22 cellular contexts compared by ENCODE assay signal in genomic region chr16:50059111-50059510, GRCh38.
"Had no signal": no experiment of that assay in that cellular context is flagged by ENCODE, and none has a peak within 500 bp of the region (broad histone marks: within the 10 kb centered on the region; RNA-seq: fewer than 3 reads in every experiment).

No MANE protein-coding gene starts in this region.

- H3K27me3 Mint-ChIP-seq: naive thymus-derived CD8-positive, alpha-beta T cell; progenitor cell of endocrine pancreas had no signal

- H3K4me1 ChIP-seq: lower lobe of right lung, parathyroid adenoma, tibial nerve, upper lobe of left lung had no signal

- H3K9ac ChIP-seq: parathyroid adenoma had no signal

- H3K4me3 ChIP-seq: dorsolateral prefrontal cortex, lower lobe of right lung, smooth muscle cell, thoracic aorta, tibial nerve, upper lobe of left lung had no signal

- H3K4me3 Mint-ChIP-seq: naive thymus-derived CD8-positive, alpha-beta T cell had no signal

- FAIRE-seq: colon, frontal cortex, keratinocyte, urothelium cell line had no signal

- ATAC-seq: left ventricle myocardium superior; lower lobe of right lung; naive thymus-derived CD8-positive, alpha-beta T cell; sciatic nerve had no signal

- H3K4me2 ChIP-seq: smooth muscle cell had no signal

- H3K27me3 ChIP-seq: dorsolateral prefrontal cortex, neutrophil, tibial nerve, upper lobe of left lung had no signal

- H2AFZ ChIP-seq: parathyroid adenoma had no signal

- DNase-seq: dorsolateral prefrontal cortex; effector CD4-positive, alpha-beta T cell; left ventricle myocardium superior; lower lobe of right lung; naive thymus-derived CD8-positive, alpha-beta T cell; stimulated activated CD4-positive, alpha-beta T cell treated with anti-CD3 and anti-CD28 coated beads, Interleukin-12 subunit alpha, Interleukin-12 subunit beta, amount 100 ng/mL, for 4 hours; stimulated activated CD4-positive, alpha-beta T cell treated with anti-CD3 and anti-CD28 coated beads, Interleukin-1b, Interleukin-23, amount 100 ng/mL, for 48 hours; stimulated activated CD4-positive, alpha-beta T cell treated with anti-CD3 and anti-CD28 coated beads, Interleukin-4, amount 100 ng/mL, for 1 hour; stimulated activated CD8-positive, alpha-beta memory T cell treated with anti-CD3 and anti-CD28 coated beads, Interleukin-4, amount 100 ng/mL, for 48 hours; stimulated activated naive CD4-positive, alpha-beta T cell treated with Interleukin-2 at 50 U/mL for 16 hours had no signal

- H3K27ac Mint-ChIP-seq: progenitor cell of endocrine pancreas had no signal

- H3K27ac ChIP-seq: dorsolateral prefrontal cortex, lower lobe of right lung, neutrophil, parathyroid adenoma, thoracic aorta, tibial nerve, upper lobe of left lung had no signal

- H3K36me3 ChIP-seq: lower lobe of right lung, neutrophil, thoracic aorta, tibial nerve, upper lobe of left lung had no signal

- H3K4me1 Mint-ChIP-seq: naive thymus-derived CD8-positive, alpha-beta T cell had no signal
